Comparison of ENCODE assay signal across 1 cellular context in genomic region chr10:22010973-22011408, GRCh38.
TF ChIP-seq lines count a peak whose summit lies in the region.

No MANE protein-coding gene starts in this region.

TF ChIP-seq in liver, 16 proteins besides CTCF, POLR2A, EP300 and RAD21 (continued from another document):
- no peak for TF ChIP-seq ATF3 (IDR thresholded peaks at IDR 0.05)
- TF ChIP-seq NR2F2 (IDR thresholded peaks at IDR 0.05): no peak
- no peak for TF ChIP-seq TAF1 (conservative IDR thresholded peaks at IDR 0.05)
- TF ChIP-seq EGR1 (IDR thresholded peaks at IDR 0.05; ENCODE audit: low read depth in 2 of 2): no peak
- TF ChIP-seq FOXA1 (IDR thresholded peaks at IDR 0.05): no peak
